ENCODE assay signal across 1 cellular context in genomic region chr10:34537629-34538231, GRCh38.
TF ChIP-seq lines count a peak whose summit lies in the region.

No MANE protein-coding gene starts in this region.

TF ChIP-seq in GM12878, 131 proteins besides CTCF, POLR2A, EP300 and RAD21 (continued from another document):
- TF ChIP-seq HSF1 (IDR thresholded peaks at IDR 0.05; ENCODE audit: low read depth, low read length), result no peak
- peak; percentile 91 for TF ChIP-seq SKIL (IDR thresholded peaks at IDR 0.05; ENCODE audit: low read depth, poor library complexity, severe bottlenecking)
- TF ChIP-seq EGR1 (IDR thresholded peaks at IDR 0.05; ENCODE audit: borderline replicate concordance in 1 of 2, low read depth in 2 of 2, low read length in 2 of 2), result no peak
- TF ChIP-seq TCF7 (IDR thresholded peaks at IDR 0.05; ENCODE audit: borderline replicate concordance), result no peak
- no peak for TF ChIP-seq ZBTB33 (IDR thresholded peaks at IDR 0.05)
- TF ChIP-seq POU2F2 (IDR thresholded peaks at IDR 0.05; ENCODE audit: borderline replicate concordance, low read depth, low read length), result no peak
- no peak for TF ChIP-seq SMC3 (IDR thresholded peaks at IDR 0.05; ENCODE audit: borderline replicate concordance, low read length)
- no peak for TF ChIP-seq STAT1 (conservative IDR thresholded peaks at IDR 0.05)
- TF ChIP-seq POLR2AphosphoS5 (IDR thresholded peaks at IDR 0.05; ENCODE audit: low read length), result no peak
- peak; percentile 84 for TF ChIP-seq ATF7 (IDR thresholded peaks at IDR 0.05; ENCODE audit: low read depth)
- TF ChIP-seq ASH2L (IDR thresholded peaks at IDR 0.05; ENCODE audit: borderline replicate concordance, low read depth), result no peak
- no peak for TF ChIP-seq BCLAF1 (IDR thresholded peaks at IDR 0.05)
- no peak for TF ChIP-seq IRF5 (IDR thresholded peaks at IDR 0.05; ENCODE audit: borderline replicate concordance)
- TF ChIP-seq PAX5 (IDR thresholded peaks at IDR 0.05; ENCODE audit: borderline replicate concordance, low read depth, low read length), result no peak
- no peak for TF ChIP-seq MTA3 (IDR thresholded peaks at IDR 0.05; ENCODE audit: borderline replicate concordance, low read length)
- TF ChIP-seq IRF3 (IDR thresholded peaks at IDR 0.05), result no peak
